In the genomic region with DNA sequence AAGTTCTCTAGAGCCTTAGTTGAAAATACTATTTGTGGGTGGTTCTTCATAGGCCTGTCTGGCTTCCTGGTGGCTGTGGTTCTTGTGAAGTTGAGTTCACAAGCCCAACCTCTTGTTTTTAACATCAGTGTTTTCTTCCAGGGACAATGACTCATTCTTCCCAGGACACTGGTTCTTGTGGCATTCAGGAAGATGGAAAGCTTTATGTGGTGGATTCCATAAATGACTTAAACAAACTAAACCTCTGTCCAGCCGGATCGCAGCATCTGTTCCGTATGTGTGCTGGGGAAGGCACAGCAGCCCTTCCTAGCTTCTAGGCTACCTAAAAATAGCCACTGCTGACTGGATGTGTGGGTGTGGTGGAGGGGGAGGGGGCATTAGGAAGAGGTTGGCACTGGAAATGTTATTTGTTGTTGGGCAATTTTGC, we compare ENCODE assay signal across 9 cellular contexts.
DNase-seq lines count a peak whose midpoint lies in the region; ATAC-seq and TF ChIP-seq lines count a peak whose summit lies in the region.
"Had no signal": no experiment of that assay in that cellular context is flagged by ENCODE, and none has a peak within 500 bp of the region (broad histone marks: within the 10 kb centered on the region; RNA-seq: fewer than 3 reads in every experiment).

No MANE protein-coding gene starts in this region.

- no peaks in the 10 kb centered on the region for H3K9me3 ChIP-seq in muscle layer of duodenum (ENCODE audit: control insufficient read depth in 1 of 2, low read length in 2 of 2)

- H3K36me3 ChIP-seq in muscle layer of duodenum (ENCODE audit: control insufficient read depth in 1 of 2, insufficient read depth in 2 of 2, low read length in 2 of 2), result no peaks in the 10 kb centered on the region

- no peak overlapping the region for H3K27ac ChIP-seq in epithelial cell of prostate
- H3K27ac ChIP-seq in muscle layer of duodenum (ENCODE audit: low read length), result peak overlapping the region; percentile 56

- H3K4me3 ChIP-seq in AG09309 (ENCODE audit: control insufficient read depth, low read depth, low read length) (no peak overlapping the region; the same call in 1 of the 2 replicates), muscle layer of duodenum (ENCODE audit: low read depth in 1 of 2, low read length in 2 of 2) (no peak overlapping the region)

- TF ChIP-seq CTCF in AG09309 (IDR thresholded peaks at IDR 0.05; ENCODE audit: control insufficient read depth, insufficient read depth, low read depth, low read length, missing control alignments), result no peak

- H3K27me3 ChIP-seq in muscle layer of duodenum (ENCODE audit: low read depth, low read length), result no peaks in the 10 kb centered on the region

- DNase-seq in AG09309 (ENCODE audit: low read depth) (peak; percentile 94), NCI-H82 (lab: John Stamatoyannopoulos, UW) (peak; percentile 36), epithelial cell of prostate (ENCODE audit: low read depth, low spot score) (peak; percentile 14), NCI-H2081 (lab: John Stamatoyannopoulos, UW) (no peak), NCI-H446 treated with DMSO at 0.1 percent for 48 hours (lab: John Stamatoyannopoulos, UW) (no peak)
- DNase-seq: activated gamma-delta T cell treated with Interleukin-2 at 50 U/mL for 16 hours had no signal

- H3K4me1 ChIP-seq in muscle layer of duodenum (ENCODE audit: control insufficient read depth in 1 of 2, insufficient read depth in 2 of 2, low read length in 2 of 2), result peaks cover 0 to 9% of the 10 kb centered on the region in 2 donors

- ATAC-seq in GM18519 (IDR thresholded peaks at IDR 0.05; ENCODE audit: low FRiP score, unreplicated experiment) (no peak), HG02884 (IDR thresholded peaks at IDR 0.05; ENCODE audit: unreplicated experiment) (no peak)

Comparison
In these comparisons a context has a peak if more than half of its experiments do, and no peak if none do; other contexts are left out.
1. DNase-seq: peak in AG09309 (single experiment), NCI-H82 (single experiment) and epithelial cell of prostate (single experiment); none in NCI-H2081 (0 of 2) and NCI-H446 treated with DMSO at 0.1 percent for 48 hours (single experiment).